In the genomic region with DNA sequence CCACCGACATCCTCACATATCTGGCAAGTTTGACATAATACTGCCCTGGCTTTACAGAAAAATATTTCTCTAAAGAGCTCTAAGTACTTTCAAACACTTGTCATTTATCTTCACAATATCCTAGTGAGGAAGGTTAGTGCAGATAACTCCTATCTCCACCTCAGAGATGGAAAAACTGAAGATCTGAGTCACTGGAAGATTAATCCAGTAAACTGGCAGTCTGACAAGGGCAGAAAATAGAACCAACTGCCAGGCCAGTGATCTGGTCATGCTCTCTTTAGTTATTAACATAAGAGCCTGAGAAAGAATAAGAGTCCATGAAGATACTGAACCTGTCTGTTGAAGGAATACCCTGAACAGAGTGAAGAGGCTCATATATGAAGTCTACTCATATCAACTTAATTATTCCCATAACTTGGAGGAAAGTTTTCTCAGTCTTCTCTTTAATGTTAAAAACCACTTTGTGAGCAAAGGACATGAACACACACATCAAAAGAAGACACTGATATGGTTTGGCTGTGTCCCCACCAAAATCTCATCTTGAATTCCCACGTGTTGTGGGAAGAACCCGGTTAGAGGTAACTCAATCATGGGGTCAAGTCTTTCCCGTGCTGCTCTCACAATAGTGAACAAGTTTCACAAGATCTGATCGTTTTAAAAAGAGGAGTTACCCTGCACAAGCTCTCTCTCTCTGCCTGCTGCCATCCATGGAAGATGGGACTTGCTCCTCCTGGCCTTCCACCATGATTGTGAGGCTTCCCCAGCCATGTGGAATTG, we compare ENCODE assay signal across 1 cellular context.
A peak's percentile ranks its signal among the peaks of the same experiment; 100 is the strongest.
TF ChIP-seq lines count a peak whose summit lies in the region.

No MANE protein-coding gene starts in this region.

TF ChIP-seq in K562, 482 proteins besides CTCF, POLR2A, EP300 and RAD21 (continued from another document and continues in another):
- no peak for TF ChIP-seq ETS1 (conservative IDR thresholded peaks at IDR 0.05; ENCODE audit: control insufficient read depth, low read depth, low read length)
- TF ChIP-seq NFIC (IDR thresholded peaks at IDR 0.05) = peak; percentile 66
- 0 out of 2 replicates have a peak, but pooled peaks have one; percentile 22 for TF ChIP-seq GABPA (tag; conservative IDR thresholded peaks at IDR 0.05; ENCODE audit: low read depth)
- TF ChIP-seq, protein P1, sequence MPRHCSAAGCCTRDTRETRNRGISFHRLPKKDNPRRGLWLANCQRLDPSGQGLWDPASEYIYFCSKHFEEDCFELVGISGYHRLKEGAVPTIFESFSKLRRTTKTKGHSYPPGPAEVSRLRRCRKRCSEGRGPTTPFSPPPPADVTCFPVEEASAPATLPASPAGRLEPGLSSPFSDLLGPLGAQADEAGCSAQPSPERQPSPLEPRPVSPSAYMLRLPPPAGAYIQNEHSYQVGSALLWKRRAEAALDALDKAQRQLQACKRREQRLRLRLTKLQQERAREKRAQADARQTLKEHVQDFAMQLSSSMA (CRISPR knock-in tag; IDR thresholded peaks at IDR 0.05) = no peak
- TF ChIP-seq, protein P2, sequence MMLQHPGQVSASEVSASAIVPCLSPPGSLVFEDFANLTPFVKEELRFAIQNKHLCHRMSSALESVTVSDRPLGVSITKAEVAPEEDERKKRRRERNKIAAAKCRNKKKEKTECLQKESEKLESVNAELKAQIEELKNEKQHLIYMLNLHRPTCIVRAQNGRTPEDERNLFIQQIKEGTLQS (IDR thresholded peaks at IDR 0.05) = 0 out of 2 replicates have a peak, but pooled peaks have one; percentile 24
- TF ChIP-seq, protein P2 (CRISPR knock-in tag; conservative IDR thresholded peaks at IDR 0.05) = no peak
- no peak for TF ChIP-seq PBX2 (CRISPR knock-in tag; IDR thresholded peaks at IDR 0.05; ENCODE audit: low read depth)
- TF ChIP-seq PBX2 (tag; conservative IDR thresholded peaks at IDR 0.05; ENCODE audit: low read depth) = peak; percentile 63
- no peak for TF ChIP-seq ZBTB43 (CRISPR knock-in tag; IDR thresholded peaks at IDR 0.05)
- no peak for TF ChIP-seq CCAR2 (IDR thresholded peaks at IDR 0.05; ENCODE audit: low read depth, low read length)
- TF ChIP-seq SOX6 (IDR thresholded peaks at IDR 0.05) = peak; percentile 39; the same call in 1 of the 2 replicates
- no peak for TF ChIP-seq EHMT2 (IDR thresholded peaks at IDR 0.05)
- TF ChIP-seq GATAD2B (IDR thresholded peaks at IDR 0.05; ENCODE audit: borderline replicate concordance) = 0 out of 2 replicates have a peak, but pooled peaks have one; percentile 46
- no peak for TF ChIP-seq KLF13 (tag; IDR thresholded peaks at IDR 0.05; ENCODE audit: borderline replicate concordance, low read depth)
- TF ChIP-seq, protein P3, sequence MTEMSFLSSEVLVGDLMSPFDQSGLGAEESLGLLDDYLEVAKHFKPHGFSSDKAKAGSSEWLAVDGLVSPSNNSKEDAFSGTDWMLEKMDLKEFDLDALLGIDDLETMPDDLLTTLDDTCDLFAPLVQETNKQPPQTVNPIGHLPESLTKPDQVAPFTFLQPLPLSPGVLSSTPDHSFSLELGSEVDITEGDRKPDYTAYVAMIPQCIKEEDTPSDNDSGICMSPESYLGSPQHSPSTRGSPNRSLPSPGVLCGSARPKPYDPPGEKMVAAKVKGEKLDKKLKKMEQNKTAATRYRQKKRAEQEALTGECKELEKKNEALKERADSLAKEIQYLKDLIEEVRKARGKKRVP (CRISPR knock-in tag; IDR thresholded peaks at IDR 0.05) = peak; percentile 48; the same call in 1 of the 2 replicates
- TF ChIP-seq STAG1 (CRISPR knock-in tag; IDR thresholded peaks at IDR 0.05; ENCODE audit: borderline replicate concordance) = no peak
- TF ChIP-seq TEAD2 (tag; IDR thresholded peaks at IDR 0.05) = no peak
- TF ChIP-seq MECOM (CRISPR knock-in tag; IDR thresholded peaks at IDR 0.05) = peak; percentile 24; the same call in 1 of the 2 replicates
- TF ChIP-seq CEBPB (tag; IDR thresholded peaks at IDR 0.05) = no peak
- no peak for TF ChIP-seq ZC3H8 (IDR thresholded peaks at IDR 0.05)
- no peak for TF ChIP-seq FOXM1 (IDR thresholded peaks at IDR 0.05; ENCODE audit: low read depth)
- no peak for TF ChIP-seq FOXM1 (CRISPR knock-in tag; IDR thresholded peaks at IDR 0.05; ENCODE audit: low read depth)
- no peak for TF ChIP-seq GTF3C2 (IDR thresholded peaks at IDR 0.05; ENCODE audit: borderline replicate concordance, extremely low read depth, insufficient read length)
- TF ChIP-seq ZNF592 (IDR thresholded peaks at IDR 0.05) = 0 out of 2 replicates have a peak, but pooled peaks have one; percentile 24
- TF ChIP-seq ZNF75A (CRISPR knock-in tag; IDR thresholded peaks at IDR 0.05) = no peak
- TF ChIP-seq HMBOX1 (IDR thresholded peaks at IDR 0.05) = peak; percentile 61
- TF ChIP-seq GATA2 (CRISPR knock-in tag; IDR thresholded peaks at IDR 0.05) = peak; percentile 56; the same call in 1 of the 2 replicates
- no peak for TF ChIP-seq KDM1A (IDR thresholded peaks at IDR 0.05)
- no peak for TF ChIP-seq GATAD2A (IDR thresholded peaks at IDR 0.05)
- TF ChIP-seq CBFA2T3 (IDR thresholded peaks at IDR 0.05) = peak; percentile 84
- TF ChIP-seq FOSL1 (tag; conservative IDR thresholded peaks at IDR 0.05) = peak; percentile 95
- peak; percentile 76 for TF ChIP-seq SMARCA4 (IDR thresholded peaks at IDR 0.05)
- TF ChIP-seq NFATC3 (IDR thresholded peaks at IDR 0.05) = 0 out of 2 replicates have a peak, but pooled peaks have one; percentile 69
- no peak for TF ChIP-seq ZKSCAN8 (CRISPR knock-in tag; IDR thresholded peaks at IDR 0.05)
- TF ChIP-seq ZNF780A (CRISPR knock-in tag; IDR thresholded peaks at IDR 0.05) = no peak
- no peak for TF ChIP-seq IRF2 (CRISPR knock-in tag; IDR thresholded peaks at IDR 0.05)
- TF ChIP-seq PML (IDR thresholded peaks at IDR 0.05; ENCODE audit: low read length) = peak; percentile 75
- TF ChIP-seq MEIS2 (IDR thresholded peaks at IDR 0.05; ENCODE audit: partially characterized antibody) = peak; percentile 75
- TF ChIP-seq DNMT1 (IDR thresholded peaks at IDR 0.05) = no peak
- peak; percentile 55 for TF ChIP-seq MEF2A (IDR thresholded peaks at IDR 0.05; ENCODE audit: control insufficient read depth, low read depth, low read length)
- TF ChIP-seq NFE2 (IDR thresholded peaks at IDR 0.05; ENCODE audit: low read depth) = peak; percentile 56; the same call in 1 of the 2 replicates
- no peak for TF ChIP-seq ZNF41 (CRISPR knock-in tag; conservative IDR thresholded peaks at IDR 0.05)
- 0 out of 2 replicates have a peak, but pooled peaks have one; percentile 7 for TF ChIP-seq MAFG (tag; conservative IDR thresholded peaks at IDR 0.05)
- TF ChIP-seq CCNT2 (IDR thresholded peaks at IDR 0.05; ENCODE audit: borderline replicate concordance, extremely low read depth, insufficient read length, low read depth, low read length) = peak; percentile 61
- peak; percentile 77 for TF ChIP-seq SMARCC2 (IDR thresholded peaks at IDR 0.05; ENCODE audit: low read depth)
- TF ChIP-seq ZNF347 (CRISPR knock-in tag; IDR thresholded peaks at IDR 0.05; ENCODE audit: low read depth) = no peak
- TF ChIP-seq ZNF282 (CRISPR knock-in tag; IDR thresholded peaks at IDR 0.05) = no peak
